Comparison of ENCODE assay signal across 12 cellular contexts in the genomic region with DNA sequence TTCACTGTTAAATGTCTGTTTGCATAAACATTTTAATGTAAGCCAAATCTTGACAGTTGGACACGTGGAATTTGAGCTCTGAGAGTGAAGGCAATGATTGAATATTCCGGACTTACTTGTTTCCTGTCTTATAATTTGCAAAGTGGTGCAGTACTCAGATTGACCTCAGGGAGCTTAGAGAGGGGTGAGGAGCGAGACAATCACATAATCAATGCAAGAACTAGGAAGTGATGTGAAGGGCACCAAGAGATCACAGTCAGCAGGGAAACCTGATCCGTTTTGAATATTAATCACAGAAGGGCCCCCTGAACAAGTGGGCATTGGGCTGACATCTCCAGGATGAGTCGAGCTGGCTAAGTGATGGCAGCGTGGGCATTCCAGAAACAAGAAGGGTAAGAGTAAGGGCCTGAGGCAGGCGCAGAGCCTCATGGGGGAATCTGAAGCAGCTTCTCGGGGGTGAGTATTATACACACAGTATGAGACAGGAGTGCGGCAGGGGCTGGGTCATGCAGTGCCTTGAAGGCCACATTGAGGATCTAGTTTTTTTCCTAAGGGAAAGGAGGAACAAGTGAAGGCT. TPM values are rescaled to one million over a fixed set of nuclear protein-coding genes. Genes with fewer than 3 reads are reported as not detected.
DNase-seq lines count a peak whose midpoint lies in the region; ATAC-seq and TF ChIP-seq lines count a peak whose summit lies in the region.
"Had no signal": no experiment of that assay in that cellular context is flagged by ENCODE, and none has a peak within 500 bp of the region (broad histone marks: within the 10 kb centered on the region; RNA-seq: fewer than 3 reads in every experiment).

No MANE protein-coding gene starts in this region.

- H3K27ac ChIP-seq in Peyer's patch: no peak overlapping the region
- H3K27ac ChIP-seq: HL-60 had no signal

- H3K27ac Mint-ChIP-seq in activated naive CD8-positive, alpha-beta T cell treated with anti-CD3 and anti-CD28 coated beads, Interleukin-2, amount 50 U/mL, for 24 hours: peak overlapping the region; percentile 1
- no peak overlapping the region for H3K27ac Mint-ChIP-seq in activated naive CD8-positive, alpha-beta T cell treated with anti-CD3 and anti-CD28 coated beads for 36 hours
- H3K27ac Mint-ChIP-seq in stimulated activated naive B cell treated with anti-CD40 and anti-IgM and Interleukin-4, amounts not matched to agents 10 μg/mL and 1 μg/mL and 100 μg/mL, for 72 hours: no peak overlapping the region
- H3K27ac Mint-ChIP-seq: natural killer cell had no signal

- H3K9me3 ChIP-seq in Peyer's patch: no peaks in the 10 kb centered on the region

- TF ChIP-seq CTCF in Peyer's patch (IDR thresholded peaks at IDR 0.05) (peak in 4 of 6 experiments; percentile 14 to 33 (median 25)), fibroblast of the aortic adventitia (IDR thresholded peaks at IDR 0.05; ENCODE audit: insufficient read depth, low read length) (peak; percentile 30)

- H3K36me3 ChIP-seq in Peyer's patch: no peaks in the 10 kb centered on the region

- H3K4me1 ChIP-seq in Peyer's patch: peaks cover 0 to 12% (median 0%) of the 10 kb centered on the region in 4 donors

- H3K4me1 Mint-ChIP-seq in activated naive CD8-positive, alpha-beta T cell treated with anti-CD3 and anti-CD28 coated beads, Interleukin-2, amount 50 U/mL, for 24 hours: peaks cover 39% of the 10 kb centered on the region
- peaks cover 39% of the 10 kb centered on the region for H3K4me1 Mint-ChIP-seq in activated naive CD8-positive, alpha-beta T cell treated with anti-CD3 and anti-CD28 coated beads for 36 hours
- H3K4me1 Mint-ChIP-seq in stimulated activated naive B cell treated with anti-CD40 and anti-IgM and Interleukin-4, amounts not matched to agents 10 μg/mL and 1 μg/mL and 100 μg/mL, for 72 hours: peaks cover 19 to 38% of the 10 kb centered on the region in 2 donors

- no peak for ATAC-seq in activated naive CD8-positive, alpha-beta T cell treated with anti-CD3 and anti-CD28 coated beads, Interleukin-2, amount 50 U/mL, for 24 hours
- peak; percentile 65 to 66 for ATAC-seq in stimulated activated naive B cell treated with anti-CD40 and anti-IgM and Interleukin-4, amounts not matched to agents 10 μg/mL and 1 μg/mL and 100 μg/mL, for 72 hours (replicated peaks)
- ATAC-seq in GM21717 (IDR thresholded peaks at IDR 0.05; ENCODE audit: unreplicated experiment): no peak
- ATAC-seq: natural killer cell had no signal

- no peaks in the 10 kb centered on the region for H3K27me3 ChIP-seq in Peyer's patch

- peaks cover 5% of the 10 kb centered on the region for H3K36me3 Mint-ChIP-seq in activated naive CD8-positive, alpha-beta T cell treated with anti-CD3 and anti-CD28 coated beads, Interleukin-2, amount 50 U/mL, for 24 hours (ENCODE audit: low read depth)
- H3K36me3 Mint-ChIP-seq in activated naive CD8-positive, alpha-beta T cell treated with anti-CD3 and anti-CD28 coated beads for 36 hours: peaks cover 24% of the 10 kb centered on the region
- H3K36me3 Mint-ChIP-seq in stimulated activated naive B cell treated with anti-CD40 and anti-IgM and Interleukin-4, amounts not matched to agents 10 μg/mL and 1 μg/mL and 100 μg/mL, for 72 hours: peaks cover 12 to 22% of the 10 kb centered on the region in 2 donors
- H3K36me3 Mint-ChIP-seq: natural killer cell had no signal

- H3K9me3 Mint-ChIP-seq in activated naive CD8-positive, alpha-beta T cell treated with anti-CD3 and anti-CD28 coated beads, Interleukin-2, amount 50 U/mL, for 24 hours: no peaks in the 10 kb centered on the region
- peaks cover 3% of the 10 kb centered on the region for H3K9me3 Mint-ChIP-seq in activated naive CD8-positive, alpha-beta T cell treated with anti-CD3 and anti-CD28 coated beads for 36 hours
- H3K9me3 Mint-ChIP-seq in stimulated activated naive B cell treated with anti-CD40 and anti-IgM and Interleukin-4, amounts not matched to agents 10 μg/mL and 1 μg/mL and 100 μg/mL, for 72 hours: peaks cover 0 to 2% of the 10 kb centered on the region in 2 donors
- H3K9me3 Mint-ChIP-seq: natural killer cell had no signal

- no peak overlapping the region for H3K4me3 Mint-ChIP-seq in activated naive CD8-positive, alpha-beta T cell treated with anti-CD3 and anti-CD28 coated beads, Interleukin-2, amount 50 U/mL, for 24 hours
- no peak overlapping the region for H3K4me3 Mint-ChIP-seq in activated naive CD8-positive, alpha-beta T cell treated with anti-CD3 and anti-CD28 coated beads for 36 hours
- no peak overlapping the region for H3K4me3 Mint-ChIP-seq in stimulated activated naive B cell treated with anti-CD40 and anti-IgM and Interleukin-4, amounts not matched to agents 10 μg/mL and 1 μg/mL and 100 μg/mL, for 72 hours
- H3K4me3 Mint-ChIP-seq: natural killer cell had no signal

- no peak for DNase-seq in activated naive CD8-positive, alpha-beta T cell treated with anti-CD3 and anti-CD28 coated beads, Interleukin-2, amount 50 U/mL, for 24 hours
- no peak for DNase-seq in activated naive CD8-positive, alpha-beta T cell treated with anti-CD3 and anti-CD28 coated beads for 36 hours
- no peak for DNase-seq in Peyer's patch
- DNase-seq in fibroblast of the aortic adventitia (ENCODE audit: low read depth): no peak
- no peak for DNase-seq in stimulated activated naive B cell treated with anti-CD40 and anti-IgM and Interleukin-4, amounts not matched to agents 10 μg/mL and 1 μg/mL and 100 μg/mL, for 72 hours
- no peak for DNase-seq in NCI-H1694 treated with DMSO at 0.1 percent for 48 hours (lab: John Stamatoyannopoulos, UW)
- DNase-seq in cerebellum (ENCODE audit: low spot score): no peak
- DNase-seq: activated CD8-positive, alpha-beta memory T cell treated with anti-CD3 and anti-CD28 coated beads, Interleukin-2, amount 50 U/mL, for 4 hours; COR-L47; natural killer cell had no signal

- TF ChIP-seq POLR2A in Peyer's patch (IDR thresholded peaks at IDR 0.05): no peak

- H3K4me3 ChIP-seq in Peyer's patch (no peak overlapping the region), fibroblast of the aortic adventitia (ENCODE audit: low read depth, low read length) (no peak overlapping the region)

- H3K27me3 Mint-ChIP-seq in activated naive CD8-positive, alpha-beta T cell treated with anti-CD3 and anti-CD28 coated beads, Interleukin-2, amount 50 U/mL, for 24 hours: no peaks in the 10 kb centered on the region
- no peaks in the 10 kb centered on the region for H3K27me3 Mint-ChIP-seq in activated naive CD8-positive, alpha-beta T cell treated with anti-CD3 and anti-CD28 coated beads for 36 hours
- H3K27me3 Mint-ChIP-seq in stimulated activated naive B cell treated with anti-CD40 and anti-IgM and Interleukin-4, amounts not matched to agents 10 μg/mL and 1 μg/mL and 100 μg/mL, for 72 hours: no peaks in the 10 kb centered on the region

RNA-seq across cellular contexts. Expression of gene TEX2, which starts 26.1 kb away (rescaled TPM):
- total RNA-seq in activated naive CD8-positive, alpha-beta T cell treated with anti-CD3 and anti-CD28 coated beads for 36 hours: 10 to 100 TPM; 18.5 to 19.8 TPM
- total RNA-seq in Peyer's patch (10 to 100 TPM; 26.8 to 51.7 (median 44.9) TPM), fibroblast of the aortic adventitia (ENCODE audit: low replicate concordance) (24.4 and 24.6 TPM in 2 replicates), cerebellum (26.9 TPM)

Comparison
In these comparisons a context has a peak if more than half of its experiments do, and no peak if none do; other contexts are left out.
1. ATAC-seq: peak in stimulated activated naive B cell treated with anti-CD40 and anti-IgM and Interleukin-4, amounts not matched to agents 10 μg/mL and 1 μg/mL and 100 μg/mL, for 72 hours (2 of 2); none in activated naive CD8-positive, alpha-beta T cell treated with anti-CD3 and anti-CD28 coated beads, Interleukin-2, amount 50 U/mL, for 24 hours (single experiment) and GM21717 (single experiment).